17 cellular contexts compared by ENCODE assay signal in genomic region chr5:103218164-103218563, GRCh38. TPM values are rescaled to one million over a fixed set of nuclear protein-coding genes. Genes with fewer than 3 reads are reported as not detected.
DNase-seq lines count a peak whose midpoint lies in the region; TF ChIP-seq lines count a peak whose summit lies in the region.
"Had no signal": no experiment of that assay in that cellular context is flagged by ENCODE, and none has a peak within 500 bp of the region (broad histone marks: within the 10 kb centered on the region; RNA-seq: fewer than 3 reads in every experiment).

No MANE protein-coding gene starts in this region.

- TF ChIP-seq CTCF in osteoblast (IDR thresholded peaks at IDR 0.05; ENCODE audit: extremely low read depth, low read depth, low read length) (no peak), ascending aorta (IDR thresholded peaks at IDR 0.05) (no peak)

- H3K4me3 ChIP-seq in osteoblast (ENCODE audit: insufficient read depth, low read length): no peak overlapping the region
- no peak overlapping the region for H3K4me3 ChIP-seq in ascending aorta
- H3K4me3 ChIP-seq: MG63, upper lobe of right lung had no signal

- H3K9me3 ChIP-seq in osteoblast (ENCODE audit: low read depth, low read length) (no peaks in the 10 kb centered on the region), ascending aorta (no peaks in the 10 kb centered on the region)
- H3K9me3 ChIP-seq: MG63, upper lobe of right lung had no signal

- H3K4me2 ChIP-seq in osteoblast (ENCODE audit: insufficient read depth, low read length): no peak overlapping the region

- in situ Hi-C loops in Caki2 (cut with HindIII; ENCODE audit: low pct_unique_long_range_greater_than_20kb, low sequenced_read_pairs): no loop called here

- DNase-seq in Caki2 (ENCODE audit: low read depth): peak; percentile 85
- peak; percentile 99 for DNase-seq in amniotic epithelial cell (ENCODE audit: low read depth)
- DNase-seq in fibroblast of peridontal ligament (ENCODE audit: extremely low read depth): peak; percentile 41
- peak; percentile 46 for DNase-seq in osteoblast (ENCODE audit: insufficient read length, low spot score, missing footprints)
- DNase-seq in NK-92 treated with Interleukin-12 subunit alpha and Interleukin-12 subunit beta, amount 100 ng/mL, for 24 hours (lab: John Stamatoyannopoulos, UW): no peak
- no peak for DNase-seq in cerebellum (ENCODE audit: low spot score)
- no peak for DNase-seq in NCI-H1436 (lab: John Stamatoyannopoulos, UW)
- no peak for DNase-seq in ascending aorta (ENCODE audit: low spot score in 2 of 2)
- DNase-seq: activated CD8-positive, alpha-beta memory T cell treated with anti-CD3 and anti-CD28 coated beads, Interleukin-2, amount 50 U/mL, for 4 hours; activated naive CD4-positive, alpha-beta T cell treated with anti-CD3 and anti-CD28 coated beads for 36 hours; MG63; naive thymus-derived CD8-positive, alpha-beta T cell; NCI-H2081; right cardiac atrium; SHP77 treated with DMSO at 0.1 percent for 48 hours; stimulated activated CD4-positive, alpha-beta T cell treated with anti-CD3 and anti-CD28 coated beads, Interleukin-4, amount 100 ng/mL, for 4 hours; upper lobe of right lung had no signal

- H3K4me1 ChIP-seq in osteoblast (ENCODE audit: insufficient read depth, low read length) (no peaks in the 10 kb centered on the region), ascending aorta (no peaks in the 10 kb centered on the region)
- H3K4me1 ChIP-seq: upper lobe of right lung had no signal

- intact Hi-C loops in ascending aorta (cut with DNase I): no loop called here

- no peak overlapping the region for H2AFZ ChIP-seq in osteoblast (ENCODE audit: low read length)

- no peaks in the 10 kb centered on the region for H3K79me2 ChIP-seq in osteoblast (ENCODE audit: insufficient read depth, low read length)

- no peaks in the 10 kb centered on the region for H3K36me3 ChIP-seq in osteoblast (ENCODE audit: insufficient read depth, low read length)
- H3K36me3 ChIP-seq in ascending aorta: no peaks in the 10 kb centered on the region
- H3K36me3 ChIP-seq: MG63, upper lobe of right lung had no signal

- H4K20me1 ChIP-seq in osteoblast (ENCODE audit: insufficient read depth, low read length): no peaks in the 10 kb centered on the region

- H3K27me3 ChIP-seq in osteoblast (ENCODE audit: insufficient read depth, low read length) (no peaks in the 10 kb centered on the region), ascending aorta (no peaks in the 10 kb centered on the region)
- H3K27me3 ChIP-seq: MG63, upper lobe of right lung had no signal

- H3K27ac ChIP-seq in osteoblast (ENCODE audit: low read depth, low read length): peak overlapping the region; percentile 34
- H3K27ac ChIP-seq in ascending aorta: no peak overlapping the region
- H3K27ac ChIP-seq: upper lobe of right lung had no signal

RNA-seq across cellular contexts. Expression of gene MACIR, which starts 40.4 kb away (rescaled TPM):
- total RNA-seq in Caki2 (2014; rRNA removed; shearing (Covaris generic); ENCODE audit: low replicate concordance): 9.8 and 13.6 TPM in 2 replicates
- total RNA-seq in osteoblast: 8.0 and 10.3 TPM in 2 replicates
- 44.3 TPM for total RNA-seq in cerebellum
- total RNA-seq in ascending aorta: 0.53 TPM

Comparison
In these comparisons a context has a peak if more than half of its experiments do, and no peak if none do; other contexts are left out.
1. DNase-seq: peak in Caki2 (single experiment), amniotic epithelial cell (single experiment), fibroblast of peridontal ligament (single experiment) and osteoblast (single experiment); none in NK-92 treated with Interleukin-12 subunit alpha and Interleukin-12 subunit beta, amount 100 ng/mL, for 24 hours (single experiment), cerebellum (single experiment), NCI-H1436 (single experiment) and ascending aorta (0 of 2).